14 cellular contexts compared by ENCODE assay signal in genomic region chr7:74475243-74475986, GRCh38. TPM values are rescaled to one million over a fixed set of nuclear protein-coding genes. Genes with fewer than 3 reads are reported as not detected.
DNase-seq lines count a peak whose midpoint lies in the region; ATAC-seq, FAIRE-seq and TF ChIP-seq lines count a peak whose summit lies in the region.
"Had no signal": no experiment of that assay in that cellular context is flagged by ENCODE, and none has a peak within 500 bp of the region (broad histone marks: within the 10 kb centered on the region; RNA-seq: fewer than 3 reads in every experiment).

No MANE protein-coding gene starts in this region.

- H3K27ac ChIP-seq in HepG2 (ENCODE audit: extremely low read length, insufficient read depth, low read length) (no peak overlapping the region), right lobe of liver (no peak overlapping the region), RWPE2 (ENCODE audit: poor library complexity, severe bottlenecking) (peak overlapping the region; percentile 95), mesenchymal stem cell (ENCODE audit: low read length, poor library complexity, severe bottlenecking) (no peak overlapping the region)
- H3K27ac ChIP-seq: coronary artery had no signal

- no peak overlapping the region for H3K14ac ChIP-seq in mesenchymal stem cell (ENCODE audit: low read length in 2 of 2)

- H3K27me3 ChIP-seq in HepG2 (ENCODE audit: control insufficient read depth in 1 of 2, insufficient read depth in 2 of 2, low read length in 2 of 2) (no peaks in the 10 kb centered on the region), right lobe of liver (no peaks in the 10 kb centered on the region), RWPE2 (ENCODE audit: insufficient read depth, poor library complexity, severe bottlenecking) (no peaks in the 10 kb centered on the region), mesenchymal stem cell (ENCODE audit: control insufficient read depth in 1 of 2, insufficient read depth in 1 of 2, low read length in 2 of 2) (no peaks in the 10 kb centered on the region)

- H4K20me1 ChIP-seq in HepG2 (ENCODE audit: insufficient read depth, low read length) = 0 out of 2 replicates have a peak, but pooled peaks cover 4% of the 10 kb centered on the region

- CTCF ChIA-PET in HepG2 (lab: Yijun Ruan, JAX; ENCODE audit: low intra/inter-chr PET ratio, low total read pairs) = no interaction called here

- TF ChIP-seq EP300 in HepG2 (IDR thresholded peaks at IDR 0.05; ENCODE audit: low read depth in 2 of 2, low read length in 2 of 2) = no peak
- TF ChIP-seq EP300 in HepG2 (CRISPR knock-in tag; IDR thresholded peaks at IDR 0.05; ENCODE audit: borderline replicate concordance) = no peak

- peaks cover 0 to 2% of the 10 kb centered on the region in 2 experiments; a peak in 1 of 5 replicates for H3K36me3 ChIP-seq in HepG2 (replicated peaks in 1 of 2; ENCODE audit: control insufficient read depth in 1 of 2, insufficient read depth in 2 of 2, low read length in 2 of 2)
- H3K36me3 ChIP-seq in right lobe of liver = no peaks in the 10 kb centered on the region
- H3K36me3 ChIP-seq in RWPE2 (ENCODE audit: low read depth) = no peaks in the 10 kb centered on the region
- peaks cover 0 to 23% of the 10 kb centered on the region in 2 experiments for H3K36me3 ChIP-seq in mesenchymal stem cell (ENCODE audit: control insufficient read depth in 1 of 2, insufficient read depth in 2 of 2, low read depth in 1 of 2, low read length in 2 of 2)

- no peak overlapping the region for H3K4me3 ChIP-seq in HepG2 (replicated peaks in 1 of 3; ENCODE audit: insufficient read depth in 1 of 3, low read depth in 2 of 3, low read length in 3 of 3)
- no peak overlapping the region for H3K4me3 ChIP-seq in right lobe of liver
- H3K4me3 ChIP-seq in RWPE2 (ENCODE audit: severe bottlenecking) = no peak overlapping the region
- H3K4me3 ChIP-seq in mesenchymal stem cell (ENCODE audit: insufficient read depth in 1 of 2, low read depth in 1 of 2, low read length in 2 of 2) = no peak overlapping the region
- H3K4me3 ChIP-seq: coronary artery had no signal

- peaks cover 8% of the 10 kb centered on the region for H3K79me2 ChIP-seq in HepG2 (ENCODE audit: insufficient read depth, low read length)

- intact Hi-C loops in HepG2 (cut with micrococcal nuclease; ENCODE audit: unreplicated experiment) = no loop called here
- intact Hi-C loops in right lobe of liver (cut with DNase I) = no loop called here

- no peak for TF ChIP-seq RAD21 in HepG2 (CRISPR knock-in tag; IDR thresholded peaks at IDR 0.05)

- TF ChIP-seq CTCF in HepG2 (CRISPR knock-in tag; IDR thresholded peaks at IDR 0.05) (no peak), right lobe of liver (IDR thresholded peaks at IDR 0.05) (no peak), RWPE2 (IDR thresholded peaks at IDR 0.05; ENCODE audit: poor library complexity, severe bottlenecking) (no peak)

- no peak overlapping the region for H2BK120ac ChIP-seq in mesenchymal stem cell (ENCODE audit: low read depth, low read length)

- no peak overlapping the region for H2AK5ac ChIP-seq in mesenchymal stem cell (ENCODE audit: low read length, severe bottlenecking)

- no peak overlapping the region for H2AFZ ChIP-seq in HepG2 (ENCODE audit: low read length)
- H2AFZ ChIP-seq in mesenchymal stem cell (ENCODE audit: low read depth, low read length) = no peak overlapping the region

- H3K9ac ChIP-seq in HepG2 (ENCODE audit: insufficient read depth, low read depth, low read length) (no peak overlapping the region), mesenchymal stem cell (ENCODE audit: low read length) (no peak overlapping the region)

- peaks cover 32% of the 10 kb centered on the region for H3K4me1 ChIP-seq in HepG2 (ENCODE audit: insufficient read depth, low read length)
- peaks cover 0 to 24% (median 12%) of the 10 kb centered on the region in 4 donors for H3K4me1 ChIP-seq in right lobe of liver
- H3K4me1 ChIP-seq in RWPE2 (ENCODE audit: insufficient read depth, poor library complexity, severe bottlenecking) = peaks cover 42% of the 10 kb centered on the region
- peaks cover 47% of the 10 kb centered on the region for H3K4me1 ChIP-seq in mesenchymal stem cell (ENCODE audit: control insufficient read depth, insufficient read depth, low read depth, low read length)

- DNase-seq in HepG2 (ENCODE audit: low spot score) (no peak), right lobe of liver (no peak), RWPE2 (ENCODE audit: low spot score) (no peak), mesenchymal stem cell (no peak), OCI-M1 (lab: John Stamatoyannopoulos, UW) (no peak), middle frontal gyrus (ENCODE audit: extremely low spot score, low spot score) (no peak), SHP77 treated with DMSO at 0.1 percent for 48 hours (lab: John Stamatoyannopoulos, UW) (no peak)
- DNase-seq in activated CD4-positive, alpha-beta T cell treated with anti-CD3 and anti-CD28 coated beads, Interleukin-2, amount 50 U/mL, for 4 hours = no peak
- DNase-seq: GOT3, left ventricle myocardium superior had no signal

- WGBS in HepG2 (ENCODE audit: low lambda C conversion rate) = 98% methylated on average over 6 of the region's 15 CpGs
- 79% methylated on average over 9 of the region's 15 CpGs for WGBS in right lobe of liver (ENCODE audit: insufficient coverage, low coverage, low lambda C conversion rate, missing lambda C conversion rate)
- 94% methylated on average over 15 of the region's 15 CpGs for WGBS in mesenchymal stem cell

- no peak for ATAC-seq in HepG2
- no peak for ATAC-seq in right lobe of liver
- no peak for ATAC-seq in RWPE2 (ENCODE audit: low read depth)
- ATAC-seq: activated naive CD4-positive, alpha-beta T cell treated with anti-CD3 and anti-CD28 coated beads, Interleukin-2, amount 50 U/mL, for 72 hours; left ventricle myocardium superior; sciatic nerve had no signal

- no peak overlapping the region for H3K18ac ChIP-seq in mesenchymal stem cell (ENCODE audit: low read depth in 1 of 2, low read length in 2 of 2)

- in situ Hi-C loops in HepG2 (cut with HindIII; ENCODE audit: extremely low pct_ligation_motif_present, low pct_unique_long_range_greater_than_20kb) = no loop called here

- FAIRE-seq in HepG2 (lab: Jason Lieb, UNC) = no peak
- FAIRE-seq: frontal cortex had no signal

- no peak for TF ChIP-seq POLR2A in HepG2 (IDR thresholded peaks at IDR 0.05; ENCODE audit: insufficient read depth in 1 of 2, low read depth in 2 of 2, low read length in 2 of 2)
- TF ChIP-seq POLR2A in right lobe of liver (IDR thresholded peaks at IDR 0.05) = no peak

- peak overlapping the region; percentile 12 for H4K8ac ChIP-seq in mesenchymal stem cell (ENCODE audit: low read length)

- BruUV-seq in HepG2 (replicated peaks; lab: Mats Ljungman, UMichigan) = no TSS peak

- peak overlapping the region; percentile 56 for H4K91ac ChIP-seq in mesenchymal stem cell (ENCODE audit: low read length)

- H3K4me2 ChIP-seq in HepG2 (ENCODE audit: low read depth, low read length) = no peak overlapping the region
- H3K4me2 ChIP-seq in mesenchymal stem cell (ENCODE audit: low read length, poor library complexity, severe bottlenecking) = no peak overlapping the region

- peaks cover 46% of the 10 kb centered on the region for H3K79me1 ChIP-seq in mesenchymal stem cell (replicated peaks; ENCODE audit: low read length, poor library complexity, severe bottlenecking)

- H3K9me3 ChIP-seq in HepG2 (ENCODE audit: low read length) (no peaks in the 10 kb centered on the region), right lobe of liver (no peaks in the 10 kb centered on the region), RWPE2 (ENCODE audit: severe bottlenecking) (no peaks in the 10 kb centered on the region), mesenchymal stem cell (ENCODE audit: control insufficient read depth, low read length) (no peaks in the 10 kb centered on the region)

- H2BK12ac ChIP-seq in mesenchymal stem cell (ENCODE audit: low read length in 2 of 2) = no peak overlapping the region

- no peak overlapping the region for H3K4ac ChIP-seq in mesenchymal stem cell (ENCODE audit: low read depth in 1 of 2, low read length in 2 of 2)

- H2BK15ac ChIP-seq in mesenchymal stem cell (ENCODE audit: low read depth, poor library complexity, severe bottlenecking) = peak overlapping the region; percentile 12

- POLR2A ChIA-PET in HepG2 (lab: Yijun Ruan, JAX) = no interaction called here

- no peak overlapping the region for H3K23ac ChIP-seq in mesenchymal stem cell (ENCODE audit: low read length in 2 of 2)

- no peak overlapping the region for H2BK5ac ChIP-seq in mesenchymal stem cell (ENCODE audit: low read depth, low read length, poor library complexity, severe bottlenecking)

TF ChIP-seq in HepG2, 621 proteins besides CTCF, POLR2A, EP300 and RAD21 (continues in another document):
- TF ChIP-seq ZNF768 (CRISPR knock-in tag; IDR thresholded peaks at IDR 0.05) = peak; percentile 90
- no peak for TF ChIP-seq NCOR1 (IDR thresholded peaks at IDR 0.05; ENCODE audit: borderline replicate concordance, low read length)
- peak; percentile 55 for TF ChIP-seq AGO2 (optimal IDR thresholded peaks at IDR 0.05; ENCODE audit: low read depth, low read length)

RNA-seq across cellular contexts. Expression of gene GTF2IRD1, which starts 21.7 kb away (rescaled TPM):
- total RNA-seq in HepG2 (2016; rRNA removed; fragmentation: Illumina TruSeq; extraction: Trizol) (16.5 and 17.8 TPM in 2 replicates), right lobe of liver (1 to 10 TPM; 1.9 to 9.8 (median 6.5) TPM)
- total RNA-seq in HepG2 (2016; cell fraction: cytosol; rRNA removed; fragmentation: Illumina TruSeq; extraction: Trizol; ENCODE audit: low read depth) = 8.1 and 9.5 TPM in 2 replicates
- 13.6 and 19.1 TPM in 2 replicates for total RNA-seq in HepG2 (2016; cell fraction: insoluble cytoplasmic fraction; rRNA removed; fragmentation: Illumina TruSeq; extraction: Trizol)
- 17.2 and 18.9 TPM in 2 replicates for total RNA-seq in HepG2 (2016; cell fraction: membrane; rRNA removed; fragmentation: Illumina TruSeq; extraction: Trizol)
- 15.6 and 22.1 TPM in 2 replicates for total RNA-seq in HepG2 (2016; cell fraction: nucleus; rRNA removed; fragmentation: Illumina TruSeq; extraction: Trizol)
- 26.7 and 28.2 TPM in 2 replicates for polyA plus RNA-seq in HepG2 (2011; rRNA removed)
- 12.3 and 16.0 TPM in 2 replicates for polyA plus RNA-seq in HepG2 (2011; cell fraction: cytosol; rRNA removed)
- polyA plus RNA-seq in HepG2 (2011; cell fraction: nucleus; rRNA removed) = 38.7 and 43.3 TPM in 2 replicates
- 36.1 and 37.4 TPM in 2 replicates for polyA plus RNA-seq in HepG2 (2012)
- polyA plus RNA-seq in HepG2 (2016; cell fraction: cytosol; fragmentation: Illumina TruSeq; extraction: Trizol; ENCODE audit: low read depth) = 10.4 and 12.9 TPM in 2 replicates
- polyA plus RNA-seq in HepG2 (2016; cell fraction: insoluble cytoplasmic fraction; fragmentation: Illumina TruSeq; extraction: Trizol; ENCODE audit: low read depth) = 27.6 and 31.7 TPM in 2 replicates
- 23.3 and 26.7 TPM in 2 replicates for polyA plus RNA-seq in HepG2 (2016; cell fraction: membrane; fragmentation: Illumina TruSeq; extraction: Trizol; ENCODE audit: low read depth)
- polyA plus RNA-seq in HepG2 (2016; cell fraction: nucleus; fragmentation: Illumina TruSeq; extraction: Trizol; ENCODE audit: insufficient read depth, low read depth) = 51.1 and 66.8 TPM in 2 replicates
- 23.4 and 53.2 TPM in 2 replicates for polyA minus RNA-seq in HepG2 (2011; rRNA and poly(A)+ RNA removed; ENCODE audit: low replicate concordance)
- 14.9 and 17.7 TPM in 2 replicates for polyA minus RNA-seq in HepG2 (2011; cell fraction: cytosol; rRNA and poly(A)+ RNA removed)
- polyA minus RNA-seq in HepG2 (2011; cell fraction: nucleus; rRNA and poly(A)+ RNA removed) = 15.5 and 16.5 TPM in 2 replicates
- 25.5 TPM for polyA plus RNA-seq in mesenchymal stem cell (2013, experiment 1 of 2)
- 28.4 TPM for polyA plus RNA-seq in mesenchymal stem cell (2013, experiment 2 of 2)
